In genomic region chr3:87228316-87228715, GRCh38 we compare ENCODE assay signal across 8 cellular contexts. TPM values are rescaled to one million over a fixed set of nuclear protein-coding genes. Genes with fewer than 3 reads are reported as not detected.
DNase-seq lines count a peak whose midpoint lies in the region; ATAC-seq and TF ChIP-seq lines count a peak whose summit lies in the region.

No MANE protein-coding gene starts in this region.

- H3K27ac ChIP-seq in left lung (peak overlapping the region in 1 of 2 donors; percentile 98), upper lobe of left lung (peak overlapping the region in 2 of 4 donors; percentile 98)

- intact Hi-C loops in left lung (cut with DNase I) = no loop called here

- no peak for TF ChIP-seq POLR2A in upper lobe of left lung (IDR thresholded peaks at IDR 0.05)

- peaks cover 10% of the 10 kb centered on the region for H3K36me3 Mint-ChIP-seq in activated naive CD4-positive, alpha-beta T cell treated with anti-CD3 and anti-CD28 coated beads, Interleukin-2, amount 10 ng/mL, durations not matched to agents 7 days and 5 days

- H3K9me3 ChIP-seq in adipocyte (ENCODE audit: control insufficient read depth, low read length) (no peaks in the 10 kb centered on the region), left lung (no peaks in the 10 kb centered on the region), upper lobe of left lung (no peaks in the 10 kb centered on the region)

- H3K9ac ChIP-seq in adipocyte (ENCODE audit: low read length) = peak overlapping the region; percentile 93

- peaks cover 34% of the 10 kb centered on the region for H3K4me1 ChIP-seq in adipocyte (ENCODE audit: control insufficient read depth, insufficient read depth, low read length)
- peaks cover 15 to 33% of the 10 kb centered on the region in 2 donors for H3K4me1 ChIP-seq in left lung
- H3K4me1 ChIP-seq in upper lobe of left lung = peaks cover 16 to 30% (median 24%) of the 10 kb centered on the region in 4 donors

- H3K4me3 Mint-ChIP-seq in activated naive CD4-positive, alpha-beta T cell treated with anti-CD3 and anti-CD28 coated beads, Interleukin-2, amount 10 ng/mL, durations not matched to agents 7 days and 5 days = peak overlapping the region; percentile 96

- H3K27me3 ChIP-seq in adipocyte (replicated peaks; ENCODE audit: control insufficient read depth, insufficient read depth, low read length) (no peaks in the 10 kb centered on the region), left lung (no peaks in the 10 kb centered on the region), upper lobe of left lung (no peaks in the 10 kb centered on the region)

- WGBS in upper lobe of left lung, 2 donors = 44 to 55% methylated on average over 1 of the region's 1 CpG

- peak overlapping the region; percentile 99 for H3K4me3 ChIP-seq in adipocyte (ENCODE audit: low read length)
- H3K4me3 ChIP-seq in left lung = peak overlapping the region; percentile 82 to 94
- peak overlapping the region in 3 of 4 donors; percentile 88 to 92 (median 88) for H3K4me3 ChIP-seq in upper lobe of left lung

- H3K36me3 ChIP-seq in adipocyte (ENCODE audit: control insufficient read depth, insufficient read depth, low read length, severe bottlenecking) (no peaks in the 10 kb centered on the region), left lung (no peaks in the 10 kb centered on the region), upper lobe of left lung (no peaks in the 10 kb centered on the region)

- H3K4me1 Mint-ChIP-seq in activated naive CD4-positive, alpha-beta T cell treated with anti-CD3 and anti-CD28 coated beads, Interleukin-2, amount 10 ng/mL, durations not matched to agents 7 days and 5 days = peaks cover 26% of the 10 kb centered on the region

- TF ChIP-seq CTCF in left lung (IDR thresholded peaks at IDR 0.05) (no peak), upper lobe of left lung (IDR thresholded peaks at IDR 0.05) (no peak)

- H3K27ac Mint-ChIP-seq in activated naive CD4-positive, alpha-beta T cell treated with anti-CD3 and anti-CD28 coated beads, Interleukin-2, amount 10 ng/mL, durations not matched to agents 7 days and 5 days = no peak overlapping the region

- peaks cover 22% of the 10 kb centered on the region for H3K27me3 Mint-ChIP-seq in activated naive CD4-positive, alpha-beta T cell treated with anti-CD3 and anti-CD28 coated beads, Interleukin-2, amount 10 ng/mL, durations not matched to agents 7 days and 5 days

- CTCF ChIA-PET in activated naive CD4-positive, alpha-beta T cell treated with anti-CD3 and anti-CD28 coated beads, Interleukin-2, amount 10 ng/mL, durations not matched to agents 7 days and 5 days (lab: Charles Lee) = interaction anchor here (1.1 kb wide), 1 partner anchor 31 kb away, joined by 3 read pairs; no protein-coding TSS in a partner anchor

- H3K9me3 Mint-ChIP-seq in activated naive CD4-positive, alpha-beta T cell treated with anti-CD3 and anti-CD28 coated beads, Interleukin-2, amount 10 ng/mL, durations not matched to agents 7 days and 5 days = no peaks in the 10 kb centered on the region

- no peak for DNase-seq in activated naive CD4-positive, alpha-beta T cell treated with anti-CD3 and anti-CD28 coated beads, Interleukin-2, amount 10 ng/mL, durations not matched to agents 7 days and 5 days
- no peak for DNase-seq in activated naive CD4-positive, alpha-beta T cell (lab: John Stamatoyannopoulos, UW)
- peak; percentile 64 for DNase-seq in adipocyte (ENCODE audit: low read depth)
- no peak for DNase-seq in left lung
- no peak for DNase-seq in upper lobe of left lung
- no peak for DNase-seq in SKM-1 (lab: John Stamatoyannopoulos, UW; ENCODE audit: unreplicated experiment)
- DNase-seq in left lobe of liver (ENCODE audit: low spot score) = no peak

- TF ChIP-seq EP300 in upper lobe of left lung (IDR thresholded peaks at IDR 0.05) = no peak

- ATAC-seq in left lung (peak; percentile 8), upper lobe of left lung (ENCODE audit: low FRiP score in 2 of 2) (no peak), left lobe of liver (no peak), GM18861 (IDR thresholded peaks at IDR 0.05; ENCODE audit: unreplicated experiment) (no peak)

RNA-seq across cellular contexts. Expression of gene CHMP2B, which starts 1.2 kb away (rescaled TPM):
- total RNA-seq in left lung (10 to 100 TPM; 41.1 to 47.4 TPM), upper lobe of left lung (10 to 100 TPM; 15.7 to 56.3 (median 38.9) TPM), left lobe of liver (18.1 TPM)

RNA-seq across cellular contexts. Expression of gene POU1F1, which starts 48.1 kb away (rescaled TPM):
- total RNA-seq in left lung (not detected), upper lobe of left lung (not detected), left lobe of liver (not detected)
